Comparison of ENCODE assay signal across 9 cellular contexts in the genomic region with DNA sequence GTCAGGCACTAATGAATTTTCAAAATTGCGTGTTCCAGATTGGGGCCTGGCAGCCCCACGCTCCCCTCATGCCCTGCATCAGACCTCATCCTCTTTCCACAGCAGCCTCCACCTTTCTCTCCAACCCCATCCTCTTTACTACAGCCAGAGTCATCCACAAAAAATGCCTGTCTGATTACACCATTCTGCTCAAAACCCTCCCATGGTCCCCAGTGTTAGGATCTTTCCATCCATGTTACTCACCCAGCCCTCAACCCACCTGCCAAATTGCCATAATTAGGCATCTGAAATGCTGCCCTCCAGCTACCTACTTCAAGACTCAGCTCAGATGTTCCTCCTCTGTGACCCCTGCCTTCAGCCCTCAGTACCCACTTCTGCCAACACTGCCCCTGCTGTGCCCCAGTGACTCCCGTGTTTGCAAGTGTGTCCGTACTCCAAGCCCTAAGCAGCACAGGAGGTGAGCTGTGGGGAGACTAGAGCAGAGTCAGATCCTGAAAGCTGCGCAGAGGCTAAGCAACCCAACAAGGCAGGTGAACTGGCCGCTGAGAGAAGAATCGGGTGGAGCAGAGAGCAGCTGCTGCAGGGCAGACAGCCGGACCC. TPM values are rescaled to one million over a fixed set of nuclear protein-coding genes. Genes with fewer than 3 reads are reported as not detected.
A peak's percentile ranks its signal among the peaks of the same experiment; 100 is the strongest.
DNase-seq lines count a peak whose midpoint lies in the region; ATAC-seq and TF ChIP-seq lines count a peak whose summit lies in the region.
"Had no signal": no experiment of that assay in that cellular context is flagged by ENCODE, and none has a peak within 500 bp of the region (broad histone marks: within the 10 kb centered on the region; RNA-seq: fewer than 3 reads in every experiment).

No MANE protein-coding gene starts in this region.

- DNase-seq in NCI-H1417 (lab: John Stamatoyannopoulos, UW) = peak in 2 of 3 experiments; percentile 57 to 72
- DNase-seq in NCI-H1417 treated with DMSO at 0.1 percent for 48 hours (lab: John Stamatoyannopoulos, UW) = no peak
- peak in 1 of 2 donors; percentile 86 for DNase-seq in foreskin keratinocyte
- DNase-seq in stimulated activated naive CD8-positive, alpha-beta T cell treated with anti-CD3 and anti-CD28 coated beads, Interleukin-15, Interleukin-2, amounts not matched to agents 100 U/mL and 50 U/mL, for 24 hours = no peak
- DNase-seq in effector memory CD4-positive, alpha-beta T cell = no peak
- DNase-seq in HUDEP-2 (lab: John Stamatoyannopoulos, UW; ENCODE audit: unreplicated experiment in 76 of 76) = no peak

- H3K27ac ChIP-seq in foreskin keratinocyte = peak overlapping the region; percentile 96
- H3K27ac ChIP-seq in effector memory CD4-positive, alpha-beta T cell (ENCODE audit: insufficient read depth, low read length, poor library complexity, severe bottlenecking) = no peak overlapping the region
- H3K27ac ChIP-seq: C4-2B had no signal

- H3K4me3 ChIP-seq in effector memory CD4-positive, alpha-beta T cell (ENCODE audit: insufficient read depth, low read depth, low read length, poor library complexity, severe bottlenecking) = no peak overlapping the region

- TF ChIP-seq CTCF in foreskin keratinocyte (conservative IDR thresholded peaks at IDR 0.05) = no peak

- H3K27me3 ChIP-seq in foreskin keratinocyte = no peaks in the 10 kb centered on the region
- H3K27me3 ChIP-seq in effector memory CD4-positive, alpha-beta T cell (replicated peaks; ENCODE audit: control insufficient read depth, insufficient read depth, low read length, poor library complexity, severe bottlenecking) = peaks cover 20% of the 10 kb centered on the region

- peaks cover 27% of the 10 kb centered on the region for H3K4me1 ChIP-seq in foreskin keratinocyte
- peaks cover 15% of the 10 kb centered on the region for H3K4me1 ChIP-seq in effector memory CD4-positive, alpha-beta T cell (ENCODE audit: control insufficient read depth, insufficient read depth, low read length, poor library complexity, severe bottlenecking)

- peak; percentile 5; the same call in 1 of the 3 replicates for ATAC-seq in SK-N-SH treated with all-trans-retinoic acid at 6 μM for 48 hours
- peak; percentile 2 for ATAC-seq in foreskin keratinocyte
- peak; percentile 4 for ATAC-seq in stimulated activated naive CD8-positive, alpha-beta T cell treated with anti-CD3 and anti-CD28 coated beads, Interleukin-15, Interleukin-2, amounts not matched to agents 100 U/mL and 50 U/mL, for 24 hours
- no peak for ATAC-seq in HG02973 (IDR thresholded peaks at IDR 0.05; ENCODE audit: unreplicated experiment)

- no peaks in the 10 kb centered on the region for H3K9me3 ChIP-seq in effector memory CD4-positive, alpha-beta T cell (ENCODE audit: control insufficient read depth, low read length)

- no peaks in the 10 kb centered on the region for H3K36me3 ChIP-seq in effector memory CD4-positive, alpha-beta T cell (ENCODE audit: control insufficient read depth, insufficient read depth, low read length)

TF ChIP-seq in SK-N-SH treated with all-trans-retinoic acid at 6 μM for 48 hours, 23 proteins besides CTCF, POLR2A, EP300 and RAD21:
- TF ChIP-seq ARNTL (CRISPR knock-in tag; IDR thresholded peaks at IDR 0.05; ENCODE audit: borderline replicate concordance, low read depth) (no peak), ESRRG (CRISPR knock-in tag; IDR thresholded peaks at IDR 0.05) (no peak), OSR1 (CRISPR knock-in tag; IDR thresholded peaks at IDR 0.05) (no peak), CSDC2 (CRISPR knock-in tag; IDR thresholded peaks at IDR 0.05) (no peak), ZNF8 (CRISPR knock-in tag; IDR thresholded peaks at IDR 0.05) (no peak), ZFP30 (CRISPR knock-in tag; IDR thresholded peaks at IDR 0.05) (no peak), GLIS3 (CRISPR knock-in tag; IDR thresholded peaks at IDR 0.05) (no peak), ZNF565 (CRISPR knock-in tag; conservative IDR thresholded peaks at IDR 0.05; ENCODE audit: low read depth) (no peak), RARB (CRISPR knock-in tag; IDR thresholded peaks at IDR 0.05) (no peak), ZNF70 (CRISPR knock-in tag; IDR thresholded peaks at IDR 0.05) (no peak)
- TF ChIP-seq, protein P1, sequence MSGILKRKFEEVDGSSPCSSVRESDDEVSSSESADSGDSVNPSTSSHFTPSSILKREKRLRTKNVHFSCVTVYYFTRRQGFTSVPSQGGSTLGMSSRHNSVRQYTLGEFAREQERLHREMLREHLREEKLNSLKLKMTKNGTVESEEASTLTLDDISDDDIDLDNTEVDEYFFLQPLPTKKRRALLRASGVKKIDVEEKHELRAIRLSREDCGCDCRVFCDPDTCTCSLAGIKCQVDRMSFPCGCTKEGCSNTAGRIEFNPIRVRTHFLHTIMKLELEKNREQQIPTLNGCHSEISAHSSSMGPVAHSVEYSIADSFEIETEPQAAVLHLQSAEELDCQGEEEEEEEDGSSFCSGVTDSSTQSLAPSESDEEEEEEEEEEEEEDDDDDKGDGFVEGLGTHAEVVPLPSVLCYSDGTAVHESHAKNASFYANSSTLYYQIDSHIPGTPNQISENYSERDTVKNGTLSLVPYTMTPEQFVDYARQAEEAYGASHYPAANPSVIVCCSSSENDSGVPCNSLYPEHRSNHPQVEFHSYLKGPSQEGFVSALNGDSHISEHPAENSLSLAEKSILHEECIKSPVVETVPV (CRISPR knock-in tag; IDR thresholded peaks at IDR 0.05) = no peak

RNA-seq across cellular contexts. Expression of gene ARTN, which starts 0.7 kb away (rescaled TPM):
- total RNA-seq in foreskin keratinocyte = 133 and 138 TPM in 2 replicates
- 170 and 172 TPM in 2 replicates for polyA plus RNA-seq in foreskin keratinocyte

RNA-seq across cellular contexts. Expression of gene IPO13, which starts 13.9 kb away (rescaled TPM):
- total RNA-seq in foreskin keratinocyte = 30.1 and 32.9 TPM in 2 replicates
- polyA plus RNA-seq in foreskin keratinocyte = 23.6 and 25.9 TPM in 2 replicates

RNA-seq across cellular contexts. Expression of gene DPH2, which starts 36.9 kb away (rescaled TPM):
- total RNA-seq in foreskin keratinocyte = 28.5 and 33.3 TPM in 2 replicates
- polyA plus RNA-seq in foreskin keratinocyte = 27.1 and 34.1 TPM in 2 replicates

RNA-seq across cellular contexts. Expression of gene ATP6V0B, which starts 41.9 kb away (rescaled TPM):
- total RNA-seq in foreskin keratinocyte = 170 and 176 TPM in 2 replicates
- 207 and 211 TPM in 2 replicates for polyA plus RNA-seq in foreskin keratinocyte

RNA-seq across cellular contexts. Expression of gene B4GALT2, which starts 46.1 kb away (rescaled TPM):
- 90.6 and 99.1 TPM in 2 replicates for total RNA-seq in foreskin keratinocyte
- 93.3 and 101 TPM in 2 replicates for polyA plus RNA-seq in foreskin keratinocyte

Comparison
In these comparisons a context has a peak if more than half of its experiments do, and no peak if none do; other contexts are left out.
1. DNase-seq: peak in NCI-H1417 (2 of 3); none in NCI-H1417 treated with DMSO at 0.1 percent for 48 hours (single experiment), stimulated activated naive CD8-positive, alpha-beta T cell treated with anti-CD3 and anti-CD28 coated beads, Interleukin-15, Interleukin-2, amounts not matched to agents 100 U/mL and 50 U/mL, for 24 hours (single experiment), effector memory CD4-positive, alpha-beta T cell (0 of 3) and HUDEP-2 (0 of 76).